In genomic region chr12:86860804-86861203, GRCh38 we compare ENCODE assay signal across 7 cellular contexts.
"Had no signal": no experiment of that assay in that cellular context is flagged by ENCODE, and none has a peak within 500 bp of the region (broad histone marks: within the 10 kb centered on the region; RNA-seq: fewer than 3 reads in every experiment).

No MANE protein-coding gene starts in this region.

- DNase-seq: H9, HCEC 1CT had no signal

- FAIRE-seq: H1, H54, HepG2 had no signal

- ATAC-seq: GM23338, HepG2 had no signal

- H3K27ac ChIP-seq: HL-60 had no signal

- H3K4me3 ChIP-seq: GM23338 had no signal
